ENCODE assay signal across 3 cellular contexts in the genomic region with DNA sequence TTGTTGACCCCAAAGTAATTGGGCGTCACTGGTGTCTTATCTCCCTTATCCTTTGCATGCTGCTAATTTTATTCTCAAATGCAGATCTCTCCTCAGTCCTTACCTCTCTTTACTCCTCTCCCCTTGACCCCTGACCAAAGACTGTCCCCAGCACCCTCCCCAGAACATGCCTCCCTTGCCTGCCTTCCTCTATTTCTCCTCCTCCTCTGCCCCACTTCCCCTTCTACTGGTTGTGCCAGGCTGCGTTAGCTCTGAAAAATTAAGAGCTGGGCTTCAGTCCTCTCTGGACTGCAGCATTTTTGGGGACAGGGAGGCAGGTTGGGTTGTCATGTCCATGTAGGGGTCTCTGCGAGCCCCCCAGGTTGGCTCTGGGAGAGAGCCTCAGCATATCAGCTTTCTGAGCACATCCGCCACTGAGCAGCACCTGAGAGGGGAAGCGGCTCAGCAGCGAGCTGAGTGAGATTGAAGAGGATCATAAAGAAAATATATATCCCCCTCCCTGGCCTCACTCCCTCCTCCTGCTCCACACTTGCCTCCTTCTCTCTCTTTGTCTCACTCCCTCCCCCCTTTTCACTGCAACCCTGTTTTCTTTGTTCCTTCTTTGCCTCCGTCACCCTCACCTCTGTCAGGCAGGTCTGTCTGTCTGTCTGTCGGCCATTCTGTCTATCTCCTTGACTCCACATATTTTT.
A peak's percentile ranks its signal among the peaks of the same experiment; 100 is the strongest.
TF ChIP-seq lines count a peak whose summit lies in the region.

No MANE protein-coding gene starts in this region.

TF ChIP-seq in GM12891, 5 proteins besides CTCF, POLR2A, EP300 and RAD21:
- TF ChIP-seq POU2F2 (IDR thresholded peaks at IDR 0.05; ENCODE audit: low read depth, low read length) (no peak), SPI1 (IDR thresholded peaks at IDR 0.05; ENCODE audit: low read depth, low read length) (peak; percentile 59), TAF1 (IDR thresholded peaks at IDR 0.05; ENCODE audit: low read depth, low read length) (no peak), POLR2AphosphoS5 (IDR thresholded peaks at IDR 0.05; ENCODE audit: low read depth, low read length) (no peak), PAX5 (IDR thresholded peaks at IDR 0.05; ENCODE audit: insufficient read depth, low read length, severe bottlenecking) (no peak)

TF ChIP-seq in GM12878, 131 proteins besides CTCF, POLR2A, EP300 and RAD21:
- TF ChIP-seq SMARCA5 (IDR thresholded peaks at IDR 0.05) (no peak), ZSCAN29 (IDR thresholded peaks at IDR 0.05) (no peak), SPI1 (IDR thresholded peaks at IDR 0.05; ENCODE audit: borderline replicate concordance, insufficient read depth, low read depth, low read length) (peak; percentile 80), NBN (IDR thresholded peaks at IDR 0.05) (0 out of 2 replicates have a peak, but pooled peaks have one; percentile 1), HDGF (IDR thresholded peaks at IDR 0.05) (no peak), RB1 (IDR thresholded peaks at IDR 0.05; ENCODE audit: borderline replicate concordance) (no peak)
- TF ChIP-seq, protein P1, sequence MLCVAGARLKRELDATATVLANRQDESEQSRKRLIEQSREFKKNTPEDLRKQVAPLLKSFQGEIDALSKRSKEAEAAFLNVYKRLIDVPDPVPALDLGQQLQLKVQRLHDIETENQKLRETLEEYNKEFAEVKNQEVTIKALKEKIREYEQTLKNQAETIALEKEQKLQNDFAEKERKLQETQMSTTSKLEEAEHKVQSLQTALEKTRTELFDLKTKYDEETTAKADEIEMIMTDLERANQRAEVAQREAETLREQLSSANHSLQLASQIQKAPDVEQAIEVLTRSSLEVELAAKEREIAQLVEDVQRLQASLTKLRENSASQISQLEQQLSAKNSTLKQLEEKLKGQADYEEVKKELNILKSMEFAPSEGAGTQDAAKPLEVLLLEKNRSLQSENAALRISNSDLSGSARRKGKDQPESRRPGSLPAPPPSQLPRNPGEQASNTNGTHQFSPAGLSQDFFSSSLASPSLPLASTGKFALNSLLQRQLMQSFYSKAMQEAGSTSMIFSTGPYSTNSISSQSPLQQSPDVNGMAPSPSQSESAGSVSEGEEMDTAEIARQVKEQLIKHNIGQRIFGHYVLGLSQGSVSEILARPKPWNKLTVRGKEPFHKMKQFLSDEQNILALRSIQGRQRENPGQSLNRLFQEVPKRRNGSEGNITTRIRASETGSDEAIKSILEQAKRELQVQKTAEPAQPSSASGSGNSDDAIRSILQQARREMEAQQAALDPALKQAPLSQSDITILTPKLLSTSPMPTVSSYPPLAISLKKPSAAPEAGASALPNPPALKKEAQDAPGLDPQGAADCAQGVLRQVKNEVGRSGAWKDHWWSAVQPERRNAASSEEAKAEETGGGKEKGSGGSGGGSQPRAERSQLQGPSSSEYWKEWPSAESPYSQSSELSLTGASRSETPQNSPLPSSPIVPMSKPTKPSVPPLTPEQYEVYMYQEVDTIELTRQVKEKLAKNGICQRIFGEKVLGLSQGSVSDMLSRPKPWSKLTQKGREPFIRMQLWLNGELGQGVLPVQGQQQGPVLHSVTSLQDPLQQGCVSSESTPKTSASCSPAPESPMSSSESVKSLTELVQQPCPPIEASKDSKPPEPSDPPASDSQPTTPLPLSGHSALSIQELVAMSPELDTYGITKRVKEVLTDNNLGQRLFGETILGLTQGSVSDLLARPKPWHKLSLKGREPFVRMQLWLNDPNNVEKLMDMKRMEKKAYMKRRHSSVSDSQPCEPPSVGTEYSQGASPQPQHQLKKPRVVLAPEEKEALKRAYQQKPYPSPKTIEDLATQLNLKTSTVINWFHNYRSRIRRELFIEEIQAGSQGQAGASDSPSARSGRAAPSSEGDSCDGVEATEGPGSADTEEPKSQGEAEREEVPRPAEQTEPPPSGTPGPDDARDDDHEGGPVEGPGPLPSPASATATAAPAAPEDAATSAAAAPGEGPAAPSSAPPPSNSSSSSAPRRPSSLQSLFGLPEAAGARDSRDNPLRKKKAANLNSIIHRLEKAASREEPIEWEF (IDR thresholded peaks at IDR 0.05; ENCODE audit: insufficient replicate concordance, low read depth, low read length) = no peak
- TF ChIP-seq, protein P2, sequence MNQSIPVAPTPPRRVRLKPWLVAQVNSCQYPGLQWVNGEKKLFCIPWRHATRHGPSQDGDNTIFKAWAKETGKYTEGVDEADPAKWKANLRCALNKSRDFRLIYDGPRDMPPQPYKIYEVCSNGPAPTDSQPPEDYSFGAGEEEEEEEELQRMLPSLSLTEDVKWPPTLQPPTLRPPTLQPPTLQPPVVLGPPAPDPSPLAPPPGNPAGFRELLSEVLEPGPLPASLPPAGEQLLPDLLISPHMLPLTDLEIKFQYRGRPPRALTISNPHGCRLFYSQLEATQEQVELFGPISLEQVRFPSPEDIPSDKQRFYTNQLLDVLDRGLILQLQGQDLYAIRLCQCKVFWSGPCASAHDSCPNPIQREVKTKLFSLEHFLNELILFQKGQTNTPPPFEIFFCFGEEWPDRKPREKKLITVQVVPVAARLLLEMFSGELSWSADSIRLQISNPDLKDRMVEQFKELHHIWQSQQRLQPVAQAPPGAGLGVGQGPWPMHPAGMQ (IDR thresholded peaks at IDR 0.05; ENCODE audit: borderline replicate concordance) = no peak

TF ChIP-seq in neural cell, 6 proteins besides CTCF, POLR2A, EP300 and RAD21:
- no peak for TF ChIP-seq MXI1 (conservative IDR thresholded peaks at IDR 0.05; ENCODE audit: poor library complexity, severe bottlenecking)
- TF ChIP-seq TAF1 (IDR thresholded peaks at IDR 0.05; ENCODE audit: low read depth) = no peak
- no peak for TF ChIP-seq SMC3 (conservative IDR thresholded peaks at IDR 0.05; ENCODE audit: poor library complexity)
- TF ChIP-seq, protein P3, sequence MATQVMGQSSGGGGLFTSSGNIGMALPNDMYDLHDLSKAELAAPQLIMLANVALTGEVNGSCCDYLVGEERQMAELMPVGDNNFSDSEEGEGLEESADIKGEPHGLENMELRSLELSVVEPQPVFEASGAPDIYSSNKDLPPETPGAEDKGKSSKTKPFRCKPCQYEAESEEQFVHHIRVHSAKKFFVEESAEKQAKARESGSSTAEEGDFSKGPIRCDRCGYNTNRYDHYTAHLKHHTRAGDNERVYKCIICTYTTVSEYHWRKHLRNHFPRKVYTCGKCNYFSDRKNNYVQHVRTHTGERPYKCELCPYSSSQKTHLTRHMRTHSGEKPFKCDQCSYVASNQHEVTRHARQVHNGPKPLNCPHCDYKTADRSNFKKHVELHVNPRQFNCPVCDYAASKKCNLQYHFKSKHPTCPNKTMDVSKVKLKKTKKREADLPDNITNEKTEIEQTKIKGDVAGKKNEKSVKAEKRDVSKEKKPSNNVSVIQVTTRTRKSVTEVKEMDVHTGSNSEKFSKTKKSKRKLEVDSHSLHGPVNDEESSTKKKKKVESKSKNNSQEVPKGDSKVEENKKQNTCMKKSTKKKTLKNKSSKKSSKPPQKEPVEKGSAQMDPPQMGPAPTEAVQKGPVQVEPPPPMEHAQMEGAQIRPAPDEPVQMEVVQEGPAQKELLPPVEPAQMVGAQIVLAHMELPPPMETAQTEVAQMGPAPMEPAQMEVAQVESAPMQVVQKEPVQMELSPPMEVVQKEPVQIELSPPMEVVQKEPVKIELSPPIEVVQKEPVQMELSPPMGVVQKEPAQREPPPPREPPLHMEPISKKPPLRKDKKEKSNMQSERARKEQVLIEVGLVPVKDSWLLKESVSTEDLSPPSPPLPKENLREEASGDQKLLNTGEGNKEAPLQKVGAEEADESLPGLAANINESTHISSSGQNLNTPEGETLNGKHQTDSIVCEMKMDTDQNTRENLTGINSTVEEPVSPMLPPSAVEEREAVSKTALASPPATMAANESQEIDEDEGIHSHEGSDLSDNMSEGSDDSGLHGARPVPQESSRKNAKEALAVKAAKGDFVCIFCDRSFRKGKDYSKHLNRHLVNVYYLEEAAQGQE (IDR thresholded peaks at IDR 0.05; ENCODE audit: borderline replicate concordance) = no peak
- TF ChIP-seq EZH2 (IDR thresholded peaks at IDR 0.05; ENCODE audit: borderline replicate concordance, insufficient read depth, low read length, poor library complexity, severe bottlenecking) = no peak
- no peak for TF ChIP-seq POLR2AphosphoS5 (IDR thresholded peaks at IDR 0.05)
TF ChIP-seq in neural cell: peak in this region for 0.
